1 cellular context compared by ENCODE assay signal in the genomic region with DNA sequence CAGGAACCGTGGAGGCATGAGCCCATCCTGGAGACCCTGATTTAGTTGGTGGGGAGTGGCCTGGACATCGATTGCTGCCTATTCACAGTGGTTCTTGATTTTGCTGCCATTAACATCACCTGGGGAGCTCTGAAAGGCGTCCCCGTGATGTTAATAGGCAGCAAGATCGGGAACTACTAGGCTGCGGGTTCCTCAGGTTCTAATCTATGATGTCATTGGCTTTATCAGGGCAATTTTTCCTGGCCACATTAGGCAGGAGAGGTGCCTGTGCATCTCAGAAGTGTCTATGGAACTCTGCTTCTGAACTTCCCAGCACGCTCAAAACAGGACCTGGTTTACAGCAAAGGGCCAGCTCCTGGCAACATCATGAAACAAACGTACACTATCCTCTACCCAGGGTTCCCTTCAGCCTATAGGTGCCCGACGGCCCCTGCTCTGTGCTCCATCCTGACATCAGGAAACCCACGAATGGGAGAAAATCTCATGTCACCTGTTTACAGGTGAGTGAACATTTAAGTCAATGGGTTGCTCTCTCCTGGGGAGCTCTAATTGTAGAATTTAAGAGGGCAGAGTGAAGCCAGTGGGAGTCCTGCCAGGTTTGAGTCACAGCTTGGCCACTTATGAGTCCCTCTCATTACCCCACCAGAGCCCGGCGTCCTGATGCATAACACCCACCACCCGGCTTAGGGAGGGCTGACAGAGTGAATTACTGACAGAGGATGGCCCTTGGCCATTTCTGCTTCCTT.
TF ChIP-seq lines count a peak whose summit lies in the region.

No MANE protein-coding gene starts in this region.

TF ChIP-seq in GM23338, 12 proteins besides CTCF, POLR2A, EP300 and RAD21 (continued from another document):
- no peak for TF ChIP-seq ZNF462 (CRISPR knock-in tag; IDR thresholded peaks at IDR 0.05)
- TF ChIP-seq STAT1 (IDR thresholded peaks at IDR 0.05; ENCODE audit: unreplicated experiment) = no peak
- TF ChIP-seq ZNF331 (CRISPR knock-in tag; IDR thresholded peaks at IDR 0.05; ENCODE audit: low read depth) = no peak
- no peak for TF ChIP-seq ZNF114 (CRISPR knock-in tag; IDR thresholded peaks at IDR 0.05)
- TF ChIP-seq POLR2AphosphoS5 (IDR thresholded peaks at IDR 0.05; ENCODE audit: low read depth) = no peak
